In genomic region chr10:3837909-3838722, GRCh38 we compare ENCODE assay signal across 16 cellular contexts. TPM values are rescaled to one million over a fixed set of nuclear protein-coding genes. Genes with fewer than 3 reads are reported as not detected.
DNase-seq lines count a peak whose midpoint lies in the region; ATAC-seq and TF ChIP-seq lines count a peak whose summit lies in the region.
"Had no signal": no experiment of that assay in that cellular context is flagged by ENCODE, and none has a peak within 500 bp of the region (broad histone marks: within the 10 kb centered on the region; RNA-seq: fewer than 3 reads in every experiment).

No MANE protein-coding gene starts in this region.

- H3K4me3 ChIP-seq in Panc1 (ENCODE audit: low read depth in 2 of 2, low read length in 2 of 2) (no peak overlapping the region), transverse colon (no peak overlapping the region), dorsolateral prefrontal cortex (no peak overlapping the region)
- H3K4me3 ChIP-seq: GM12878, SK-N-MC had no signal

- H3K36me3 Mint-ChIP-seq in stimulated activated naive CD8-positive, alpha-beta T cell treated with anti-CD3 and anti-CD28 coated beads, Interleukin-15, Interleukin-2, amounts not matched to agents 100 ng/mL and 50 ng/mL, for 24 hours (ENCODE audit: low read depth): no peaks in the 10 kb centered on the region
- H3K36me3 Mint-ChIP-seq in dendritic cell treated with granulocyte-macrophage colony-stimulating factor and Interleukin-4, amounts not matched to agents 40 ng/mL and 50 ng/mL, for 4 days (ENCODE audit: low read depth): no peaks in the 10 kb centered on the region
- H3K36me3 Mint-ChIP-seq: CD8-positive, alpha-beta T cell had no signal

- TF ChIP-seq CTCF in Panc1 (IDR thresholded peaks at IDR 0.05): no peak
- no peak for TF ChIP-seq CTCF in transverse colon (IDR thresholded peaks at IDR 0.05)
- TF ChIP-seq CTCF in dorsolateral prefrontal cortex (IDR thresholded peaks at IDR 0.05 in 54 of 56, conservative IDR thresholded peaks at IDR 0.05 in 2 of 56; ENCODE audit: low read depth in 1 of 56, partially characterized antibody in 56 of 56): no peak

- WGBS in transverse colon (ENCODE audit: low coverage in 1 of 2), 2 donors: 92% methylated on average over 11 of the region's 11 CpGs; no CpG with 5 or more reads in 1 of the 2 donors

- H3K36me3 ChIP-seq in Panc1 (ENCODE audit: control insufficient read depth, insufficient read depth, low read length) (no peaks in the 10 kb centered on the region), transverse colon (no peaks in the 10 kb centered on the region)

- no peak for TF ChIP-seq POLR2A in transverse colon (IDR thresholded peaks at IDR 0.05)

- POLR2A ChIA-PET in Panc1 (lab: Charles Lee): no interaction called here

- in situ Hi-C loops in Panc1 (cut with HindIII; ENCODE audit: low pct_unique_long_range_greater_than_20kb, low sequenced_read_pairs): no loop called here
- in situ Hi-C loops in transverse colon (cut with MboI; ENCODE audit: low pct_ligation_motif_present in 1 of 4, low pct_unique_long_range_greater_than_20kb in 1 of 4, low sequenced_read_pairs in 3 of 4): no loop called here

- intact Hi-C loops in Panc1 (cut with micrococcal nuclease; ENCODE audit: unreplicated experiment): no loop called here
- intact Hi-C loops in dendritic cell treated with granulocyte-macrophage colony-stimulating factor and Interleukin-4, amounts not matched to agents 40 ng/mL and 50 ng/mL, for 4 days (cut with micrococcal nuclease): no loop called here
- intact Hi-C loops in transverse colon (cut with DNase I; ENCODE audit: low total_unique reads): no loop called here
- intact Hi-C loops in dorsolateral prefrontal cortex (cut with DNase I): no loop called here

- no peak for DNase-seq in stimulated activated naive CD8-positive, alpha-beta T cell treated with anti-CD3 and anti-CD28 coated beads, Interleukin-15, amount 100 ng/mL, for 72 hours
- DNase-seq in Panc1 (ENCODE audit: low read depth, low spot score) (no peak), transverse colon (no peak), dorsolateral prefrontal cortex (no peak), NCI-H1417 treated with DMSO at 0.1 percent for 48 hours (lab: John Stamatoyannopoulos, UW) (no peak)
- DNase-seq: CD8-positive, alpha-beta T cell; DND-41; NCI-H1048; NCI-H1694; NCI-H2227 treated with DMSO at 0.1 percent for 48 hours; NCI-H524 had no signal

- no peaks in the 10 kb centered on the region for H3K9me3 Mint-ChIP-seq in stimulated activated naive CD8-positive, alpha-beta T cell treated with anti-CD3 and anti-CD28 coated beads, Interleukin-15, Interleukin-2, amounts not matched to agents 100 ng/mL and 50 ng/mL, for 24 hours
- peaks cover 0 to 6% of the 10 kb centered on the region in 2 donors for H3K9me3 Mint-ChIP-seq in stimulated activated naive CD8-positive, alpha-beta T cell treated with anti-CD3 and anti-CD28 coated beads, Interleukin-15, amount 100 ng/mL, for 72 hours
- H3K9me3 Mint-ChIP-seq in dendritic cell treated with granulocyte-macrophage colony-stimulating factor and Interleukin-4, amounts not matched to agents 40 ng/mL and 50 ng/mL, for 4 days: no peaks in the 10 kb centered on the region
- H3K9me3 Mint-ChIP-seq: CD8-positive, alpha-beta T cell had no signal

- no TSS peak for BruUV-seq in Panc1 (replicated peaks; lab: Mats Ljungman, UMichigan)

- no peak overlapping the region for H3K4me3 Mint-ChIP-seq in stimulated activated naive CD8-positive, alpha-beta T cell treated with anti-CD3 and anti-CD28 coated beads, Interleukin-15, Interleukin-2, amounts not matched to agents 100 ng/mL and 50 ng/mL, for 24 hours
- no peak overlapping the region for H3K4me3 Mint-ChIP-seq in stimulated activated naive CD8-positive, alpha-beta T cell treated with anti-CD3 and anti-CD28 coated beads, Interleukin-15, amount 100 ng/mL, for 72 hours
- H3K4me3 Mint-ChIP-seq in dendritic cell treated with granulocyte-macrophage colony-stimulating factor and Interleukin-4, amounts not matched to agents 40 ng/mL and 50 ng/mL, for 4 days: no peak overlapping the region
- H3K4me3 Mint-ChIP-seq: CD8-positive, alpha-beta T cell had no signal

- no peak for ATAC-seq in stimulated activated naive CD8-positive, alpha-beta T cell treated with anti-CD3 and anti-CD28 coated beads, Interleukin-15, amount 100 ng/mL, for 72 hours
- ATAC-seq in Panc1 (peak; percentile 74), GM21423 (IDR thresholded peaks at IDR 0.05; ENCODE audit: unreplicated experiment) (no peak)
- ATAC-seq: CD8-positive, alpha-beta T cell had no signal

- peaks cover 28% of the 10 kb centered on the region for H3K4me1 ChIP-seq in Panc1 (ENCODE audit: control insufficient read depth, insufficient read depth, low read length)
- H3K4me1 ChIP-seq in transverse colon: peaks cover 0 to 29% (median 16%) of the 10 kb centered on the region in 4 donors

- H3K27me3 Mint-ChIP-seq in stimulated activated naive CD8-positive, alpha-beta T cell treated with anti-CD3 and anti-CD28 coated beads, Interleukin-15, Interleukin-2, amounts not matched to agents 100 ng/mL and 50 ng/mL, for 24 hours: no peaks in the 10 kb centered on the region
- peaks cover 6% of the 10 kb centered on the region for H3K27me3 Mint-ChIP-seq in stimulated activated naive CD8-positive, alpha-beta T cell treated with anti-CD3 and anti-CD28 coated beads, Interleukin-15, amount 100 ng/mL, for 72 hours
- H3K27me3 Mint-ChIP-seq in dendritic cell treated with granulocyte-macrophage colony-stimulating factor and Interleukin-4, amounts not matched to agents 40 ng/mL and 50 ng/mL, for 4 days: no peaks in the 10 kb centered on the region

- peaks cover 39% of the 10 kb centered on the region for H3K4me1 Mint-ChIP-seq in stimulated activated naive CD8-positive, alpha-beta T cell treated with anti-CD3 and anti-CD28 coated beads, Interleukin-15, Interleukin-2, amounts not matched to agents 100 ng/mL and 50 ng/mL, for 24 hours (ENCODE audit: low read depth)
- H3K4me1 Mint-ChIP-seq in stimulated activated naive CD8-positive, alpha-beta T cell treated with anti-CD3 and anti-CD28 coated beads, Interleukin-15, amount 100 ng/mL, for 72 hours: peaks cover 47% of the 10 kb centered on the region
- H3K4me1 Mint-ChIP-seq in dendritic cell treated with granulocyte-macrophage colony-stimulating factor and Interleukin-4, amounts not matched to agents 40 ng/mL and 50 ng/mL, for 4 days (ENCODE audit: low read depth): peaks cover 37% of the 10 kb centered on the region

- CTCF ChIA-PET in Panc1 (lab: Charles Lee): no interaction called here

- no peaks in the 10 kb centered on the region for H3K27me3 ChIP-seq in Panc1 (ENCODE audit: control insufficient read depth, insufficient read depth, low read length)
- H3K27me3 ChIP-seq in transverse colon: no peaks in the 10 kb centered on the region
- peaks cover 0 to 9% (median 0%) of the 10 kb centered on the region in 45 donors for H3K27me3 ChIP-seq in dorsolateral prefrontal cortex

- peak overlapping the region; percentile 99 for H3K27ac ChIP-seq in Panc1 (ENCODE audit: low read length)
- H3K27ac ChIP-seq in transverse colon: peak overlapping the region in 3 of 4 donors; percentile 24 to 57 (median 37)
- H3K27ac ChIP-seq in dorsolateral prefrontal cortex: no peak overlapping the region
- H3K27ac ChIP-seq: SK-N-MC had no signal

- H3K27ac Mint-ChIP-seq in stimulated activated naive CD8-positive, alpha-beta T cell treated with anti-CD3 and anti-CD28 coated beads, Interleukin-15, Interleukin-2, amounts not matched to agents 100 ng/mL and 50 ng/mL, for 24 hours: peak overlapping the region; percentile 60
- no peak overlapping the region for H3K27ac Mint-ChIP-seq in stimulated activated naive CD8-positive, alpha-beta T cell treated with anti-CD3 and anti-CD28 coated beads, Interleukin-15, amount 100 ng/mL, for 72 hours
- peak overlapping the region; percentile 39 for H3K27ac Mint-ChIP-seq in dendritic cell treated with granulocyte-macrophage colony-stimulating factor and Interleukin-4, amounts not matched to agents 40 ng/mL and 50 ng/mL, for 4 days
- H3K27ac Mint-ChIP-seq: CD8-positive, alpha-beta T cell had no signal

- no peaks in the 10 kb centered on the region for H3K9me3 ChIP-seq in Panc1 (ENCODE audit: control insufficient read depth, insufficient read depth, low read depth, low read length)
- H3K9me3 ChIP-seq in transverse colon: no peaks in the 10 kb centered on the region

- TF ChIP-seq EP300 in transverse colon (IDR thresholded peaks at IDR 0.05; ENCODE audit: low read depth): no peak

RNA-seq across cellular contexts. Expression of gene KLF6, which starts 53.1 kb away (rescaled TPM):
- total RNA-seq in Panc1 (2021; ENCODE audit: unreplicated experiment) (177 TPM), transverse colon (100 to 1,000 TPM; 140 to 304 (median 291) TPM), dorsolateral prefrontal cortex (100 to 1,000 TPM in 1 of 120 experiments, 10 to 100 TPM in 119; 22.3 to 102 (median 41.8) TPM)
- 108 TPM for polyA plus RNA-seq in Panc1 (2012; ENCODE audit: insufficient read length)

Comparison
In these comparisons a context has a peak if more than half of its experiments do, and no peak if none do; other contexts are left out.
1. H3K27ac Mint-ChIP-seq: peak in stimulated activated naive CD8-positive, alpha-beta T cell treated with anti-CD3 and anti-CD28 coated beads, Interleukin-15, Interleukin-2, amounts not matched to agents 100 ng/mL and 50 ng/mL, for 24 hours (single experiment) and dendritic cell treated with granulocyte-macrophage colony-stimulating factor and Interleukin-4, amounts not matched to agents 40 ng/mL and 50 ng/mL, for 4 days (single experiment); none in stimulated activated naive CD8-positive, alpha-beta T cell treated with anti-CD3 and anti-CD28 coated beads, Interleukin-15, amount 100 ng/mL, for 72 hours (0 of 2).
2. H3K27ac ChIP-seq: peak in Panc1 (single experiment) and transverse colon (3 of 4); none in dorsolateral prefrontal cortex (0 of 59).